ENCODE assay signal across 22 cellular contexts in genomic region chr2:219125886-219126270, GRCh38. TPM values are rescaled to one million over a fixed set of nuclear protein-coding genes. Genes with fewer than 3 reads are reported as not detected.
DNase-seq lines count a peak whose midpoint lies in the region; FAIRE-seq and TF ChIP-seq lines count a peak whose summit lies in the region.
"Had no signal": no experiment of that assay in that cellular context is flagged by ENCODE, and none has a peak within 500 bp of the region (broad histone marks: within the 10 kb centered on the region; RNA-seq: fewer than 3 reads in every experiment).

No MANE protein-coding gene starts in this region.

- H3K27ac Mint-ChIP-seq in MCF 10A (ENCODE audit: low read depth, unreplicated experiment) = peak overlapping the region; percentile 93
- H3K27ac Mint-ChIP-seq in chondrocyte (ENCODE audit: unreplicated experiment) = no peak overlapping the region
- H3K27ac Mint-ChIP-seq: activated naive CD4-positive, alpha-beta T cell treated with anti-CD3 and anti-CD28 coated beads, Interleukin-2, amount 10 ng/mL, durations not matched to agents 7 days and 5 days; activated T-cell treated with anti-CD3 and anti-CD28 coated beads, Interleukin-2, amount 50 U/mL, for 72 hours had no signal

- H3K4me1 Mint-ChIP-seq in MCF 10A (ENCODE audit: insufficient read depth, unreplicated experiment) (peaks cover 43% of the 10 kb centered on the region), chondrocyte (ENCODE audit: low read depth) (peaks cover 19% of the 10 kb centered on the region)

- peak overlapping the region; percentile 8; the same call in 1 of the 2 replicates for H3K27ac ChIP-seq in HEK293 (ENCODE audit: extremely low read depth, low read depth, low read length)
- H3K27ac ChIP-seq in kidney (ENCODE audit: low read depth in 2 of 2, low read length in 2 of 2) = peak overlapping the region; percentile 74 to 76
- H3K27ac ChIP-seq: ovary, suprapubic skin had no signal

- FAIRE-seq in kidney (lab: Jason Lieb, UNC) = no peak

- intact Hi-C loops in MCF 10A (cut with micrococcal nuclease) = loop anchor here (2.0 kb wide), 2 partner anchors 17 to 67 kb away; no protein-coding TSS in a partner anchor
- intact Hi-C loops in kidney (cut with DNase I) = no loop called here

- no peak overlapping the region for H3K4me3 Mint-ChIP-seq in MCF 10A (ENCODE audit: unreplicated experiment)
- no peak overlapping the region for H3K4me3 Mint-ChIP-seq in chondrocyte (ENCODE audit: unreplicated experiment)
- H3K4me3 Mint-ChIP-seq: activated naive CD4-positive, alpha-beta T cell treated with anti-CD3 and anti-CD28 coated beads, Interleukin-2, amount 10 ng/mL, durations not matched to agents 7 days and 5 days; activated T-cell treated with anti-CD3 and anti-CD28 coated beads, Interleukin-2, amount 50 U/mL, for 72 hours; CD8-positive, alpha-beta memory T cell; naive thymus-derived CD4-positive, alpha-beta T cell; stimulated activated effector memory CD8-positive, alpha-beta T cell treated with anti-CD3 and anti-CD28 coated beads, Interleukin-12 subunit alpha, Interleukin-12 subunit beta, amount 100 ng/mL, for 72 hours had no signal

- CTCF ChIA-PET in HEK293 (lab: Yijun Ruan, JAX) (interaction anchor here (0.6 to 11.2 kb wide), 7 partner anchors 16 to 146 kb away, joined by 3 to 123 read pairs (median 3); partner anchors contain the start of gene NHEJ1), MCF 10A (lab: Yijun Ruan, JAX) (interaction anchor here (0.6 to 9.6 kb wide), 7 partner anchors 30 to 313 kb away, joined by 3 to 112 read pairs (median 3); no protein-coding TSS in a partner anchor)

- H3K4me1 ChIP-seq in HEK293 (ENCODE audit: control insufficient read depth, insufficient read depth, low read length) (peaks cover 59% of the 10 kb centered on the region), kidney (ENCODE audit: control insufficient read depth in 1 of 2, insufficient read depth in 1 of 2, low read depth in 1 of 2, low read length in 2 of 2) (peaks cover 30 to 42% of the 10 kb centered on the region in 2 donors)

- POLR2A ChIA-PET in HEK293 (lab: Yijun Ruan, JAX) = no interaction called here
- POLR2A ChIA-PET in MCF 10A (lab: Yijun Ruan, JAX) = no interaction called here

- no peaks in the 10 kb centered on the region for H3K27me3 Mint-ChIP-seq in MCF 10A (ENCODE audit: insufficient read depth, unreplicated experiment)
- no peaks in the 10 kb centered on the region for H3K27me3 Mint-ChIP-seq in chondrocyte (ENCODE audit: low read depth)
- H3K27me3 Mint-ChIP-seq: activated naive CD4-positive, alpha-beta T cell treated with anti-CD3 and anti-CD28 coated beads, Interleukin-2, amount 10 ng/mL, durations not matched to agents 7 days and 5 days; CD8-positive, alpha-beta memory T cell; naive thymus-derived CD4-positive, alpha-beta T cell had no signal

- H3K9me3 ChIP-seq in HEK293 (ENCODE audit: control insufficient read depth, insufficient read depth, low read depth, low read length) (no peaks in the 10 kb centered on the region), kidney (ENCODE audit: control insufficient read depth in 1 of 2, low read length in 2 of 2) (no peaks in the 10 kb centered on the region)
- H3K9me3 ChIP-seq: ovary, suprapubic skin had no signal

- H3K9me3 Mint-ChIP-seq in MCF 10A (ENCODE audit: unreplicated experiment) = no peaks in the 10 kb centered on the region
- no peaks in the 10 kb centered on the region for H3K9me3 Mint-ChIP-seq in chondrocyte (ENCODE audit: low read depth)
- H3K9me3 Mint-ChIP-seq: activated naive CD4-positive, alpha-beta T cell treated with anti-CD3 and anti-CD28 coated beads, Interleukin-2, amount 10 ng/mL, durations not matched to agents 7 days and 5 days; activated T-cell treated with anti-CD3 and anti-CD28 coated beads, Interleukin-2, amount 50 U/mL, for 72 hours; CD8-positive, alpha-beta memory T cell; naive thymus-derived CD4-positive, alpha-beta T cell; stimulated activated effector memory CD8-positive, alpha-beta T cell treated with anti-CD3 and anti-CD28 coated beads, Interleukin-12 subunit alpha, Interleukin-12 subunit beta, amount 100 ng/mL, for 72 hours had no signal

- TF ChIP-seq CTCF in HEK293 (tag by site-specific recombination; IDR thresholded peaks at IDR 0.05) (no peak), MCF 10A (IDR thresholded peaks at IDR 0.05; ENCODE audit: unreplicated experiment) (no peak), kidney (IDR thresholded peaks at IDR 0.05; ENCODE audit: borderline replicate concordance, extremely low read depth, insufficient read depth) (no peak), chondrocyte (IDR thresholded peaks at IDR 0.05) (no peak)

- no TSS peak for BruUV-seq in MCF 10A (replicated peaks; lab: Mats Ljungman, UMichigan)

- H3K4me3 ChIP-seq in HEK293 (ENCODE audit: low read depth, low read length) (no peak overlapping the region), kidney (ENCODE audit: low read length in 2 of 2) (no peak overlapping the region)
- H3K4me3 ChIP-seq: ovary, suprapubic skin had no signal

- no peak overlapping the region for H3K9ac ChIP-seq in kidney (ENCODE audit: low read length in 2 of 2)

- DNase-seq in MCF 10A (ENCODE audit: unreplicated experiment) = no peak
- no peak for DNase-seq in kidney
- DNase-seq in stromal cell of bone marrow (ENCODE audit: low read depth) = peak; percentile 24
- no peak for DNase-seq in chondrocyte (ENCODE audit: low spot score)
- DNase-seq in stimulated activated CD4-positive, alpha-beta T cell treated with anti-CD3 and anti-CD28 coated beads, Interleukin-4, amount 100 ng/mL, for 24 hours = no peak
- DNase-seq in SIG-M5 (lab: John Stamatoyannopoulos, UW) = no peak
- no peak for DNase-seq in HuH-7 (ENCODE audit: low spot score)
- DNase-seq: activated naive CD4-positive, alpha-beta T cell treated with anti-CD3 and anti-CD28 coated beads, Interleukin-2, amount 10 ng/mL, durations not matched to agents 7 days and 5 days; anterior cingulate cortex; CD8-positive, alpha-beta memory T cell; DMS153; effector CD8-positive, alpha-beta T cell; glutamatergic neuron; H7; naive thymus-derived CD4-positive, alpha-beta T cell; NCI-H187; SHP77 treated with DMSO at 0.1 percent for 48 hours had no signal

- H3K36me3 ChIP-seq in HEK293 (ENCODE audit: control insufficient read depth in 2 of 2, insufficient read depth in 1 of 2, low read length in 2 of 2) (no peaks in the 10 kb centered on the region), kidney (ENCODE audit: control insufficient read depth in 1 of 2, insufficient read depth in 2 of 2, low read length in 2 of 2) (no peaks in the 10 kb centered on the region)
- H3K36me3 ChIP-seq: ovary, suprapubic skin had no signal

- H3K36me3 Mint-ChIP-seq in MCF 10A (ENCODE audit: insufficient read depth, unreplicated experiment) = no peaks in the 10 kb centered on the region
- no peaks in the 10 kb centered on the region for H3K36me3 Mint-ChIP-seq in chondrocyte (ENCODE audit: low read depth)
- H3K36me3 Mint-ChIP-seq: activated naive CD4-positive, alpha-beta T cell treated with anti-CD3 and anti-CD28 coated beads, Interleukin-2, amount 10 ng/mL, durations not matched to agents 7 days and 5 days had no signal

TF ChIP-seq in HEK293, 187 proteins besides CTCF, POLR2A, EP300 and RAD21:
- TF ChIP-seq ZNF645 (tag by site-specific recombination; IDR thresholded peaks at IDR 0.05) = no peak
- TF ChIP-seq ZNF426 (tag by site-specific recombination; IDR thresholded peaks at IDR 0.05) = no peak
- no peak for TF ChIP-seq BCL6B (tag by site-specific recombination; IDR thresholded peaks at IDR 0.05)
- no peak for TF ChIP-seq IKZF3 (tag by site-specific recombination; IDR thresholded peaks at IDR 0.05)
- no peak for TF ChIP-seq SCRT2 (tag by site-specific recombination; IDR thresholded peaks at IDR 0.05)
- TF ChIP-seq KLF17 (tag by site-specific recombination; IDR thresholded peaks at IDR 0.05) = no peak

RNA-seq across cellular contexts. Expression of gene NHEJ1, which starts 34.7 kb away (rescaled TPM):
- 7.5 and 11.5 TPM in 2 replicates for total RNA-seq in MCF 10A (2022)
- total RNA-seq in kidney = 17.5 TPM
- 17.7 TPM for polyA plus RNA-seq in kidney (ENCODE audit: insufficient read depth, low read depth, low replicate concordance)
- total RNA-seq in chondrocyte = 7.3 to 13.3 TPM (median 12.7 TPM) in 3 replicates

RNA-seq across cellular contexts. Expression of gene SLC23A3, which starts 44.0 kb away (rescaled TPM):
- total RNA-seq in MCF 10A (2022) = 1.7 and 2.6 TPM in 2 replicates
- 2.8 TPM for total RNA-seq in kidney
- polyA plus RNA-seq in kidney (ENCODE audit: insufficient read depth, low read depth, low replicate concordance) = 10.9 TPM
- 2.0 to 2.7 TPM (median 2.4 TPM) in 3 replicates for total RNA-seq in chondrocyte
- total RNA-seq: H7 had no signal
- polyA plus RNA-seq: CD8-positive, alpha-beta memory T cell had no signal

RNA-seq across cellular contexts. Expression of gene CNPPD1, which starts 50.8 kb away (rescaled TPM):
- total RNA-seq in MCF 10A (2022) (33.9 and 39.1 TPM in 2 replicates), kidney (97.5 TPM), chondrocyte (36.1 to 46.3 TPM (median 43.1 TPM) in 3 replicates)
- polyA plus RNA-seq in kidney (ENCODE audit: insufficient read depth, low read depth, low replicate concordance) = 131 TPM

RNA-seq across cellular contexts. Expression of gene RETREG2, which starts 52.2 kb away (rescaled TPM):
- total RNA-seq in MCF 10A (2022) = 49.3 and 64.5 TPM in 2 replicates
- 106 TPM for total RNA-seq in kidney
- 112 TPM for polyA plus RNA-seq in kidney (ENCODE audit: insufficient read depth, low read depth, low replicate concordance)
- 81.1 to 88.0 TPM (median 85.0 TPM) in 3 replicates for total RNA-seq in chondrocyte
